Comparison of ENCODE assay signal across 23 cellular contexts in the genomic region with DNA sequence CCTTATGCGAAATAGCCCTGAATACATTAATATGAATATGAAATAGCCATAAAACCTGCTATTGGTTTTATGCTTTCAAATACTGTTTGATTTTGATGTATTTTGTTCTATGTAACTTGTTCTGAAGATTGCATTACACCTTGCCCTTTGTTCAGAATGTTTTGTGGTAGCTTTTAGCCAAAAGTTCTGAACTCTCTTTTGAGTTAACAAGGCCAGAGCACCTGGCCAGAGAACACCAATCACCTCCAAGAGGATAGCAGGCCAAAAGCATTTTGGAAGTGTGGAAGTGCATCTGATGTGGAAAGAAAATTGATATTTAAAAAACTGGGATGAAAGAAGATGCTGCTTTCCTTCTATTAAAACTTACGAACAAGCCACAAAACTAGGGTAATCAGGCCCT.
DNase-seq lines count a peak whose midpoint lies in the region; ATAC-seq lines count a peak whose summit lies in the region.
"Had no signal": no experiment of that assay in that cellular context is flagged by ENCODE, and none has a peak within 500 bp of the region (broad histone marks: within the 10 kb centered on the region; RNA-seq: fewer than 3 reads in every experiment).

No MANE protein-coding gene starts in this region.

- peak overlapping the region; percentile 47 for H3K27ac Mint-ChIP-seq in activated CD4-positive, alpha-beta T cell treated with anti-CD3 and anti-CD28 coated beads, Interleukin-2, amount 10 ng/mL, durations not matched to agents 24 days and 14 days
- H3K27ac Mint-ChIP-seq in activated naive CD8-positive, alpha-beta T cell treated with anti-CD3 and anti-CD28 coated beads for 36 hours: peak overlapping the region; percentile 40
- H3K27ac Mint-ChIP-seq in activated naive CD8-positive, alpha-beta T cell treated with anti-CD3 and anti-CD28 coated beads, Interleukin-2, amount 50 U/mL, for 24 hours: no peak overlapping the region
- H3K27ac Mint-ChIP-seq in activated naive CD8-positive, alpha-beta T cell treated with anti-CD3 and anti-CD28 coated beads, Interleukin-2, amount 10 ng/mL, durations not matched to agents 7 days and 5 days: peak overlapping the region; percentile 39

- no peak overlapping the region for H3K4me3 Mint-ChIP-seq in activated CD4-positive, alpha-beta T cell treated with anti-CD3 and anti-CD28 coated beads, Interleukin-2, amount 10 ng/mL, durations not matched to agents 24 days and 14 days
- H3K4me3 Mint-ChIP-seq in activated naive CD8-positive, alpha-beta T cell treated with anti-CD3 and anti-CD28 coated beads for 36 hours: no peak overlapping the region
- no peak overlapping the region for H3K4me3 Mint-ChIP-seq in activated naive CD8-positive, alpha-beta T cell treated with anti-CD3 and anti-CD28 coated beads, Interleukin-2, amount 50 U/mL, for 24 hours
- no peak overlapping the region for H3K4me3 Mint-ChIP-seq in activated naive CD8-positive, alpha-beta T cell treated with anti-CD3 and anti-CD28 coated beads, Interleukin-2, amount 10 ng/mL, durations not matched to agents 7 days and 5 days

- no peaks in the 10 kb centered on the region for H3K27me3 Mint-ChIP-seq in activated CD4-positive, alpha-beta T cell treated with anti-CD3 and anti-CD28 coated beads, Interleukin-2, amount 10 ng/mL, durations not matched to agents 24 days and 14 days
- H3K27me3 Mint-ChIP-seq in activated naive CD8-positive, alpha-beta T cell treated with anti-CD3 and anti-CD28 coated beads for 36 hours: no peaks in the 10 kb centered on the region
- H3K27me3 Mint-ChIP-seq in activated naive CD8-positive, alpha-beta T cell treated with anti-CD3 and anti-CD28 coated beads, Interleukin-2, amount 50 U/mL, for 24 hours: no peaks in the 10 kb centered on the region
- H3K27me3 Mint-ChIP-seq in activated naive CD8-positive, alpha-beta T cell treated with anti-CD3 and anti-CD28 coated beads, Interleukin-2, amount 10 ng/mL, durations not matched to agents 7 days and 5 days: no peaks in the 10 kb centered on the region

- peaks cover 6% of the 10 kb centered on the region for H3K4me1 Mint-ChIP-seq in activated CD4-positive, alpha-beta T cell treated with anti-CD3 and anti-CD28 coated beads, Interleukin-2, amount 10 ng/mL, durations not matched to agents 24 days and 14 days
- peaks cover 4% of the 10 kb centered on the region for H3K4me1 Mint-ChIP-seq in activated naive CD8-positive, alpha-beta T cell treated with anti-CD3 and anti-CD28 coated beads for 36 hours
- H3K4me1 Mint-ChIP-seq in activated naive CD8-positive, alpha-beta T cell treated with anti-CD3 and anti-CD28 coated beads, Interleukin-2, amount 50 U/mL, for 24 hours: peaks cover 1% of the 10 kb centered on the region
- peaks cover 15% of the 10 kb centered on the region for H3K4me1 Mint-ChIP-seq in activated naive CD8-positive, alpha-beta T cell treated with anti-CD3 and anti-CD28 coated beads, Interleukin-2, amount 10 ng/mL, durations not matched to agents 7 days and 5 days

- POLR2A ChIA-PET in activated naive CD8-positive, alpha-beta T cell treated with anti-CD3 and anti-CD28 coated beads, Interleukin-2, amount 10 ng/mL, durations not matched to agents 7 days and 5 days (lab: Charles Lee): no interaction called here

- H3K9me3 Mint-ChIP-seq in activated CD4-positive, alpha-beta T cell treated with anti-CD3 and anti-CD28 coated beads, Interleukin-2, amount 10 ng/mL, durations not matched to agents 24 days and 14 days: no peaks in the 10 kb centered on the region
- no peaks in the 10 kb centered on the region for H3K9me3 Mint-ChIP-seq in activated naive CD8-positive, alpha-beta T cell treated with anti-CD3 and anti-CD28 coated beads for 36 hours
- H3K9me3 Mint-ChIP-seq in activated naive CD8-positive, alpha-beta T cell treated with anti-CD3 and anti-CD28 coated beads, Interleukin-2, amount 50 U/mL, for 24 hours: no peaks in the 10 kb centered on the region
- no peaks in the 10 kb centered on the region for H3K9me3 Mint-ChIP-seq in activated naive CD8-positive, alpha-beta T cell treated with anti-CD3 and anti-CD28 coated beads, Interleukin-2, amount 10 ng/mL, durations not matched to agents 7 days and 5 days

- intact Hi-C loops in activated CD4-positive, alpha-beta T cell treated with anti-CD3 and anti-CD28 coated beads, Interleukin-2, amount 10 ng/mL, durations not matched to agents 24 days and 14 days (cut with micrococcal nuclease): loop anchor here (2.0 kb wide), 1 partner anchor 366 kb away; no protein-coding TSS in a partner anchor
- intact Hi-C loops in Right ventricle myocardium superior (cut with DNase I): no loop called here

- peaks cover 54% of the 10 kb centered on the region for H3K36me3 Mint-ChIP-seq in activated CD4-positive, alpha-beta T cell treated with anti-CD3 and anti-CD28 coated beads, Interleukin-2, amount 10 ng/mL, durations not matched to agents 24 days and 14 days (ENCODE audit: low read depth)
- peaks cover 17% of the 10 kb centered on the region for H3K36me3 Mint-ChIP-seq in activated naive CD8-positive, alpha-beta T cell treated with anti-CD3 and anti-CD28 coated beads for 36 hours
- peaks cover 25% of the 10 kb centered on the region for H3K36me3 Mint-ChIP-seq in activated naive CD8-positive, alpha-beta T cell treated with anti-CD3 and anti-CD28 coated beads, Interleukin-2, amount 50 U/mL, for 24 hours (ENCODE audit: low read depth)
- peaks cover 31% of the 10 kb centered on the region for H3K36me3 Mint-ChIP-seq in activated naive CD8-positive, alpha-beta T cell treated with anti-CD3 and anti-CD28 coated beads, Interleukin-2, amount 10 ng/mL, durations not matched to agents 7 days and 5 days

- ATAC-seq in activated naive CD8-positive, alpha-beta T cell treated with anti-CD3 and anti-CD28 coated beads, Interleukin-2, amount 50 U/mL, for 24 hours: no peak
- ATAC-seq in activated naive CD8-positive, alpha-beta T cell treated with anti-CD3 and anti-CD28 coated beads, Interleukin-2, amount 10 ng/mL, durations not matched to agents 7 days and 5 days (ENCODE audit: low read depth): no peak
- ATAC-seq in Right ventricle myocardium superior (ENCODE audit: poor library complexity): no peak
- ATAC-seq: HepG2, K562 had no signal

- no peak for DNase-seq in activated CD4-positive, alpha-beta T cell treated with anti-CD3 and anti-CD28 coated beads, Interleukin-2, amount 10 ng/mL, durations not matched to agents 24 days and 14 days
- DNase-seq in activated CD4-positive, alpha-beta T cell treated with anti-CD3 and anti-CD28 coated beads for 4 hours: no peak
- no peak for DNase-seq in activated naive CD8-positive, alpha-beta T cell treated with anti-CD3 and anti-CD28 coated beads for 36 hours
- no peak for DNase-seq in activated naive CD8-positive, alpha-beta T cell treated with anti-CD3 and anti-CD28 coated beads, Interleukin-2, amount 50 U/mL, for 24 hours
- DNase-seq in activated naive CD8-positive, alpha-beta T cell treated with anti-CD3 and anti-CD28 coated beads, Interleukin-2, amount 10 ng/mL, durations not matched to agents 7 days and 5 days: no peak
- DNase-seq in EL (no peak), midbrain (lab: John Stamatoyannopoulos, UW) (no peak), Right ventricle myocardium superior (no peak)
- DNase-seq: AML-193, C1 segment of cervical spinal cord, GF-D8, GOT3, HCEC 1CT, MM.1S, NCI-H1048, NCI-H1436, NCI-H187 treated with DMSO at 0.1 percent for 48 hours, NCI-H2107, NCI-H446 treated with DMSO at 0.1 percent for 48 hours, NCI-H526 treated with DMSO at 0.1 percent for 48 hours, OCI-M1 had no signal
